ENCODE assay signal across 8 cellular contexts in the genomic region with DNA sequence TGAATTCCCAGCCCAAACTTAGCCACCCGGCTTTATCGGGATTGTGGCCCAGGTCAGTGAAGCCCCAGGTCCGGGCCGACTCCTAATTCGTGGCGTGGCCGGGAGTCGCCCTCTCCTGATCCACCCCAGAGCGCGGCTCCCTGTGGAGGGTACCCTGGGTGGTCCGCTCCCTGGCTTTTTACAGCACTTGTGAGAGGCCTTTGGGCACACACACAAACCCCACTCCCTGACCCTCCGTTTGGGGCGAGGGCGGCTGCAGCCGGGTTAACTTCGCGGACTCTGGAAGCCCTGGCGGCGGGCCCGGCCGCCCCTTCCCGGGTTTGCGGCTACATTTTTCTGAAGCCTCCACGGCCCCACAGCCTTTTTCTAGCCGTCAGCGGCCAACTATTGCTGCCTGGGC. TPM values are rescaled to one million over a fixed set of nuclear protein-coding genes. Genes with fewer than 3 reads are reported as not detected.
DNase-seq lines count a peak whose midpoint lies in the region; ATAC-seq and TF ChIP-seq lines count a peak whose summit lies in the region.

No MANE protein-coding gene starts in this region.

- H3K27me3 Mint-ChIP-seq in endothelial cell (ENCODE audit: unreplicated experiment), result peaks cover 8% of the 10 kb centered on the region
- no peaks in the 10 kb centered on the region for H3K27me3 Mint-ChIP-seq in natural killer cell (ENCODE audit: low read depth in 2 of 2)

- no peak for DNase-seq in BE2C
- no peak for DNase-seq in NT2/D1 (ENCODE audit: low read depth, low spot score)
- DNase-seq in endothelial cell (ENCODE audit: low spot score), result no peak
- no peak for DNase-seq in natural killer cell
- no peak for DNase-seq in NCI-H146 (lab: John Stamatoyannopoulos, UW)
- no peak for DNase-seq in stimulated activated CD4-positive, alpha-beta T cell treated with anti-CD3 and anti-CD28 coated beads, Interleukin-4, amount 100 ng/mL, for 4 hours
- DNase-seq in GM13977 (ENCODE audit: low spot score), result no peak
- no peak for DNase-seq in AG08396 (ENCODE audit: low spot score)

- H3K9me3 ChIP-seq in BE2C (no peaks in the 10 kb centered on the region; the same call in 1 of the 2 replicates), NT2/D1 (ENCODE audit: insufficient read depth, low read length) (no peaks in the 10 kb centered on the region)

- no peak for ATAC-seq in natural killer cell

- H3K27ac Mint-ChIP-seq in endothelial cell (ENCODE audit: unreplicated experiment) (no peak overlapping the region), natural killer cell (peak overlapping the region; percentile 95 to 99)

- H3K9me3 Mint-ChIP-seq in endothelial cell (ENCODE audit: unreplicated experiment) (peaks cover 4% of the 10 kb centered on the region), natural killer cell (no peaks in the 10 kb centered on the region)

- H3K4me1 Mint-ChIP-seq in endothelial cell (ENCODE audit: unreplicated experiment) (peaks cover 6% of the 10 kb centered on the region), natural killer cell (peaks cover 16 to 20% of the 10 kb centered on the region in 2 donors)

- H3K4me1 ChIP-seq in BE2C, result no peaks in the 10 kb centered on the region
- H3K4me1 ChIP-seq in NT2/D1 (ENCODE audit: insufficient read depth, insufficient read length), result no peaks in the 10 kb centered on the region

- peaks cover 25% of the 10 kb centered on the region for H3K36me3 Mint-ChIP-seq in endothelial cell (ENCODE audit: low read depth, unreplicated experiment)
- peaks cover 3% of the 10 kb centered on the region for H3K36me3 Mint-ChIP-seq in natural killer cell

- H3K4me3 ChIP-seq in BE2C (ENCODE audit: low read depth, low read length) (peak overlapping the region; percentile 69), NT2/D1 (ENCODE audit: insufficient read length, low read depth) (peak overlapping the region; percentile 71)

- TF ChIP-seq CTCF in BE2C (IDR thresholded peaks at IDR 0.05; ENCODE audit: low read depth, low read length), result no peak
- no peak for TF ChIP-seq CTCF in endothelial cell (IDR thresholded peaks at IDR 0.05; ENCODE audit: unreplicated experiment)
- no peak for TF ChIP-seq CTCF in natural killer cell (IDR thresholded peaks at IDR 0.05)
- TF ChIP-seq CTCF in GM13977 (IDR thresholded peaks at IDR 0.05; ENCODE audit: extremely low read depth, insufficient read depth, missing control alignments), result no peak

- H3K9ac ChIP-seq in NT2/D1 (ENCODE audit: insufficient read length, low read depth), result peak overlapping the region; percentile 90

- H3K27me3 ChIP-seq in BE2C (no peaks in the 10 kb centered on the region), NT2/D1 (ENCODE audit: insufficient read depth, insufficient read length) (no peaks in the 10 kb centered on the region)

- intact Hi-C loops in natural killer cell (cut with micrococcal nuclease), result loop anchor here (2.0 kb wide), 2 partner anchors 56 to 594 kb away; a partner anchor contains a TSS

- in situ Hi-C loops in GM13977 (cut with MboI; ENCODE audit: low pct_unique_long_range_greater_than_20kb, low sequenced_read_pairs, unreplicated experiment), result no loop called here

- H3K36me3 ChIP-seq in BE2C, result no peaks in the 10 kb centered on the region
- peaks cover 2% of the 10 kb centered on the region for H3K36me3 ChIP-seq in NT2/D1 (ENCODE audit: insufficient read depth, insufficient read length, low read length)

- peak overlapping the region; percentile 84 for H3K4me3 Mint-ChIP-seq in endothelial cell (ENCODE audit: unreplicated experiment)
- H3K4me3 Mint-ChIP-seq in natural killer cell, result peak overlapping the region; percentile 100

RNA-seq across cellular contexts. Expression of a gene that starts 56.5 kb away (rescaled TPM):
- polyA plus RNA-seq in BE2C (2012; ENCODE audit: insufficient read depth, insufficient read length, low read depth), result 13.4 TPM
- 7.1 TPM for total RNA-seq in endothelial cell (ENCODE audit: unreplicated experiment)
- total RNA-seq in natural killer cell, result 10 to 100 TPM in 2 of 3 donors, 1 to 10 TPM in 1; 9.4 to 15.5 (median 15.3) TPM

RNA-seq across cellular contexts. Expression of a gene that starts 56.5 kb away (rescaled TPM):
- polyA plus RNA-seq in BE2C (2012; ENCODE audit: insufficient read depth, insufficient read length, low read depth), result 2.0 TPM
- total RNA-seq in endothelial cell (ENCODE audit: unreplicated experiment) (2.8 TPM), natural killer cell (1 to 10 TPM; 5.5 to 7.6 (median 5.5) TPM)
